In genomic region chr3:141753399-141753798, GRCh38 we compare ENCODE assay signal across 26 cellular contexts. TPM values are rescaled to one million over a fixed set of nuclear protein-coding genes. Genes with fewer than 3 reads are reported as not detected.
A peak's percentile ranks its signal among the peaks of the same experiment; 100 is the strongest.
DNase-seq lines count a peak whose midpoint lies in the region; ATAC-seq, FAIRE-seq and TF ChIP-seq lines count a peak whose summit lies in the region.
"Had no signal": no experiment of that assay in that cellular context is flagged by ENCODE, and none has a peak within 500 bp of the region (broad histone marks: within the 10 kb centered on the region; RNA-seq: fewer than 3 reads in every experiment).

No MANE protein-coding gene starts in this region.

- H3K23ac ChIP-seq in mesendoderm (ENCODE audit: low read length) = no peak overlapping the region

- in situ Hi-C loops in HepG2 (cut with HindIII; ENCODE audit: extremely low pct_ligation_motif_present, low pct_unique_long_range_greater_than_20kb) = no loop called here

- POLR2A ChIA-PET in HepG2 (lab: Yijun Ruan, JAX) (no interaction called here), WTC11 (lab: Charles Lee) (no interaction called here)

- H3K9me3 ChIP-seq in HepG2 (ENCODE audit: low read length) = no peaks in the 10 kb centered on the region
- H3K9me3 ChIP-seq in right lobe of liver = no peaks in the 10 kb centered on the region
- H3K9me3 ChIP-seq: BLaER1, HAP-1 had no signal

- H3K4me1 ChIP-seq in HepG2 (ENCODE audit: insufficient read depth, low read length) = no peaks in the 10 kb centered on the region
- no peaks in the 10 kb centered on the region for H3K4me1 ChIP-seq in right lobe of liver
- no peaks in the 10 kb centered on the region for H3K4me1 ChIP-seq in mesendoderm (ENCODE audit: control insufficient read depth, low read depth, low read length)
- H3K4me1 ChIP-seq: BLaER1, HAP-1 had no signal

- no peaks in the 10 kb centered on the region for H3K36me3 Mint-ChIP-seq in WTC11

- no peak overlapping the region for H3K4ac ChIP-seq in mesendoderm (ENCODE audit: low read depth, low read length)

- DNase-seq in HepG2 (ENCODE audit: low spot score) (no peak), right lobe of liver (no peak), WTC11 (ENCODE audit: low spot score) (peak; percentile 29), mesendoderm (peak; percentile 23), NCI-H446 (lab: John Stamatoyannopoulos, UW) (no peak)
- DNase-seq: CD4-positive, alpha-beta T cell; CD8-positive, alpha-beta memory T cell; DMS53; DMS79 treated with DMSO at 0.1 percent for 48 hours; GF-D8; GM23248; HFFc6 had no signal

- H3K4me1 Mint-ChIP-seq in WTC11 = peaks cover 4% of the 10 kb centered on the region; the same call in 1 of the 2 replicates
- H3K4me1 Mint-ChIP-seq: B cell had no signal

- H3K9me3 Mint-ChIP-seq in WTC11 = no peaks in the 10 kb centered on the region
- H3K9me3 Mint-ChIP-seq: CD4-positive, alpha-beta T cell; CD8-positive, alpha-beta memory T cell; HFFc6 had no signal

- TF ChIP-seq POLR2A in HepG2 (IDR thresholded peaks at IDR 0.05; ENCODE audit: insufficient read depth in 1 of 2, low read depth in 2 of 2, low read length in 2 of 2) (no peak), right lobe of liver (IDR thresholded peaks at IDR 0.05) (no peak)

- no peak overlapping the region for H3K56ac ChIP-seq in mesendoderm (ENCODE audit: low read length)

- no peaks in the 10 kb centered on the region for H3K79me1 ChIP-seq in mesendoderm (ENCODE audit: low read length)

- WGBS in HepG2 (ENCODE audit: low lambda C conversion rate) = 92% methylated on average over 3 of the region's 3 CpGs
- 60% methylated on average over 1 of the region's 3 CpGs for WGBS in right lobe of liver (ENCODE audit: insufficient coverage, low coverage, low lambda C conversion rate, missing lambda C conversion rate)
- no CpG with 5 or more reads among the region's 3 CpGs for WGBS in mesendoderm (ENCODE audit: extremely low coverage, insufficient coverage, low lambda C conversion rate)

- H3K79me2 ChIP-seq in HepG2 (ENCODE audit: insufficient read depth, low read length) (no peaks in the 10 kb centered on the region), mesendoderm (ENCODE audit: control insufficient read depth, insufficient read depth, low read length) (no peaks in the 10 kb centered on the region)

- ATAC-seq in HepG2 (0 out of 3 replicates have a peak, but pooled peaks have one; percentile 33), right lobe of liver (no peak), WTC11 (peak; percentile 69), GM21526 (IDR thresholded peaks at IDR 0.05; ENCODE audit: low FRiP score, unreplicated experiment) (no peak), HG02588 (IDR thresholded peaks at IDR 0.05; ENCODE audit: unreplicated experiment) (no peak)

- no peaks in the 10 kb centered on the region for H4K20me1 ChIP-seq in HepG2 (ENCODE audit: insufficient read depth, low read length)

- BruUV-seq in HepG2 (replicated peaks; lab: Mats Ljungman, UMichigan) = no TSS peak

- no peak overlapping the region for H3K9ac ChIP-seq in HepG2 (ENCODE audit: insufficient read depth, low read depth, low read length)
- H3K9ac ChIP-seq in mesendoderm (ENCODE audit: low read length) = no peak overlapping the region
- H3K9ac ChIP-seq: BLaER1, GM23248 had no signal

- intact Hi-C loops in HepG2 (cut with micrococcal nuclease; ENCODE audit: unreplicated experiment) = no loop called here
- intact Hi-C loops in right lobe of liver (cut with DNase I) = no loop called here

- no peak overlapping the region for H2BK15ac ChIP-seq in mesendoderm (replicated peaks; ENCODE audit: low read depth)

- no peak overlapping the region for H2BK120ac ChIP-seq in mesendoderm (ENCODE audit: low read depth, low read length)

- H3K4me3 Mint-ChIP-seq in WTC11 = no peak overlapping the region
- H3K4me3 Mint-ChIP-seq: B cell; CD4-positive, alpha-beta T cell; CD8-positive, alpha-beta memory T cell; HFFc6 had no signal

- no peak for TF ChIP-seq RAD21 in HepG2 (CRISPR knock-in tag; IDR thresholded peaks at IDR 0.05)

- H3K27me3 ChIP-seq in HepG2 (ENCODE audit: control insufficient read depth in 1 of 2, insufficient read depth in 2 of 2, low read length in 2 of 2) (no peaks in the 10 kb centered on the region), right lobe of liver (no peaks in the 10 kb centered on the region), mesendoderm (ENCODE audit: insufficient read depth, low read length, poor library complexity) (no peaks in the 10 kb centered on the region)
- H3K27me3 ChIP-seq: BLaER1 had no signal

- H3K27ac ChIP-seq in HepG2 (ENCODE audit: extremely low read length, insufficient read depth, low read length) (no peak overlapping the region), right lobe of liver (no peak overlapping the region), mesendoderm (ENCODE audit: low read depth, low read length) (no peak overlapping the region)
- H3K27ac ChIP-seq: 22Rv1, BLaER1, C4-2B, GM23248 had no signal

- H3K36me3 ChIP-seq in HepG2 (replicated peaks in 1 of 2; ENCODE audit: control insufficient read depth in 1 of 2, insufficient read depth in 2 of 2, low read length in 2 of 2) = no peaks in the 10 kb centered on the region; a peak in 1 of 5 replicates
- peaks cover 0 to 2% (median 0%) of the 10 kb centered on the region in 4 donors for H3K36me3 ChIP-seq in right lobe of liver
- no peaks in the 10 kb centered on the region for H3K36me3 ChIP-seq in mesendoderm (ENCODE audit: control insufficient read depth, insufficient read depth, low read length)
- H3K36me3 ChIP-seq: HAP-1 had no signal

- TF ChIP-seq EP300 in HepG2 (IDR thresholded peaks at IDR 0.05; ENCODE audit: low read depth in 2 of 2, low read length in 2 of 2) (no peak), HepG2 (CRISPR knock-in tag; IDR thresholded peaks at IDR 0.05; ENCODE audit: borderline replicate concordance) (no peak)

- H3K4me3 ChIP-seq in HepG2 (replicated peaks in 1 of 3; ENCODE audit: insufficient read depth in 1 of 3, low read depth in 2 of 3, low read length in 3 of 3) = no peak overlapping the region
- no peak overlapping the region for H3K4me3 ChIP-seq in right lobe of liver
- H3K4me3 ChIP-seq in mesendoderm (ENCODE audit: low read length) = no peak overlapping the region
- H3K4me3 ChIP-seq: BLaER1, GM23248, HAP-1 had no signal

- no peak overlapping the region for H2BK5ac ChIP-seq in mesendoderm (ENCODE audit: low read length)

- no peak overlapping the region for H4K5ac ChIP-seq in mesendoderm (ENCODE audit: low read length)

- FAIRE-seq in HepG2 (lab: Jason Lieb, UNC) = no peak
- FAIRE-seq: A204.1, D721Med, GM12891 had no signal

- no peak overlapping the region for H4K8ac ChIP-seq in mesendoderm (ENCODE audit: low read depth, low read length)

- H3K18ac ChIP-seq in mesendoderm (ENCODE audit: low read length) = no peak overlapping the region

- no peak overlapping the region for H3K27ac Mint-ChIP-seq in WTC11
- H3K27ac Mint-ChIP-seq: B cell; CD4-positive, alpha-beta T cell; HFFc6 had no signal

- H2AFZ ChIP-seq in HepG2 (ENCODE audit: low read length) = no peak overlapping the region
- H2AFZ ChIP-seq: GM23248 had no signal

- no peak for TF ChIP-seq CTCF in HepG2 (CRISPR knock-in tag; IDR thresholded peaks at IDR 0.05)
- TF ChIP-seq CTCF in right lobe of liver (IDR thresholded peaks at IDR 0.05) = no peak
- no peak for TF ChIP-seq CTCF in WTC11 (IDR thresholded peaks at IDR 0.05)

- CTCF ChIA-PET in HepG2 (lab: Yijun Ruan, JAX; ENCODE audit: low intra/inter-chr PET ratio, low total read pairs) (no interaction called here), WTC11 (lab: Charles Lee) (no interaction called here)

- no peaks in the 10 kb centered on the region for H3K27me3 Mint-ChIP-seq in WTC11 (ENCODE audit: low read depth)
- H3K27me3 Mint-ChIP-seq: B cell; CD4-positive, alpha-beta T cell; CD8-positive, alpha-beta memory T cell had no signal

- H2AK5ac ChIP-seq in mesendoderm (ENCODE audit: low read length) = no peak overlapping the region

- no peak overlapping the region for H3K4me2 ChIP-seq in HepG2 (ENCODE audit: low read depth, low read length)
- H3K4me2 ChIP-seq in mesendoderm (ENCODE audit: low read length) = no peak overlapping the region
- H3K4me2 ChIP-seq: BLaER1 had no signal

RNA-seq across cellular contexts. Expression of gene GRK7, which starts 9.8 kb away (rescaled TPM):
- total RNA-seq in HepG2 (2016; rRNA removed; fragmentation: Illumina TruSeq; extraction: Trizol) (not detected in 2 replicates), right lobe of liver (under 1 TPM in 1 of 6 experiments, not detected in 5; 0.06 TPM), WTC11 (2021) (not detected in 3 replicates)
- total RNA-seq in HepG2 (2016; cell fraction: cytosol; rRNA removed; fragmentation: Illumina TruSeq; extraction: Trizol; ENCODE audit: low read depth) = not detected in 2 replicates
- not detected in 2 replicates for total RNA-seq in HepG2 (2016; cell fraction: insoluble cytoplasmic fraction; rRNA removed; fragmentation: Illumina TruSeq; extraction: Trizol)
- not detected in 2 replicates for total RNA-seq in HepG2 (2016; cell fraction: membrane; rRNA removed; fragmentation: Illumina TruSeq; extraction: Trizol)
- not detected in 2 replicates for total RNA-seq in HepG2 (2016; cell fraction: nucleus; rRNA removed; fragmentation: Illumina TruSeq; extraction: Trizol)
- not detected in 2 replicates for polyA plus RNA-seq in HepG2 (2011; rRNA removed)
- not detected in 2 replicates for polyA plus RNA-seq in HepG2 (2011; cell fraction: cytosol; rRNA removed)
- polyA plus RNA-seq in HepG2 (2011; cell fraction: nucleus; rRNA removed) = not detected in 2 replicates
- not detected in 2 replicates for polyA plus RNA-seq in HepG2 (2012)
- polyA plus RNA-seq in HepG2 (2016; cell fraction: cytosol; fragmentation: Illumina TruSeq; extraction: Trizol; ENCODE audit: low read depth) = not detected in 2 replicates
- not detected in 2 replicates for polyA plus RNA-seq in HepG2 (2016; cell fraction: insoluble cytoplasmic fraction; fragmentation: Illumina TruSeq; extraction: Trizol; ENCODE audit: low read depth)
- polyA plus RNA-seq in HepG2 (2016; cell fraction: membrane; fragmentation: Illumina TruSeq; extraction: Trizol; ENCODE audit: low read depth) = not detected in 2 replicates
- polyA plus RNA-seq in HepG2 (2016; cell fraction: nucleus; fragmentation: Illumina TruSeq; extraction: Trizol; ENCODE audit: insufficient read depth, low read depth) = not detected in 2 replicates
- polyA minus RNA-seq in HepG2 (2011; rRNA and poly(A)+ RNA removed; ENCODE audit: low replicate concordance) = 0.05 TPM in 1 of 2 replicates, not detected in the other
- polyA minus RNA-seq in HepG2 (2011; cell fraction: cytosol; rRNA and poly(A)+ RNA removed) = not detected in 2 replicates
- polyA minus RNA-seq in HepG2 (2011; cell fraction: nucleus; rRNA and poly(A)+ RNA removed) = not detected in 2 replicates
- polyA plus RNA-seq in mesendoderm (2013, experiment 1 of 2) = not detected
- polyA plus RNA-seq in mesendoderm (2013, experiment 2 of 2) = 0.01 TPM
- total RNA-seq: B cell; CD8-positive, alpha-beta memory T cell; Daoy; G401; GM23248; H4; HFFc6 had no signal
- polyA plus RNA-seq: AG04450; CD8-positive, alpha-beta memory T cell; GM23248 had no signal

RNA-seq across cellular contexts. Expression of gene RNF7, which starts 15.3 kb away (rescaled TPM):
- 94.7 and 102 TPM in 2 replicates for total RNA-seq in HepG2 (2016; rRNA removed; fragmentation: Illumina TruSeq; extraction: Trizol)
- 237 and 254 TPM in 2 replicates for total RNA-seq in HepG2 (2016; cell fraction: cytosol; rRNA removed; fragmentation: Illumina TruSeq; extraction: Trizol; ENCODE audit: low read depth)
- total RNA-seq in HepG2 (2016; cell fraction: insoluble cytoplasmic fraction; rRNA removed; fragmentation: Illumina TruSeq; extraction: Trizol) = 97.5 and 99.9 TPM in 2 replicates
- total RNA-seq in HepG2 (2016; cell fraction: membrane; rRNA removed; fragmentation: Illumina TruSeq; extraction: Trizol) = 254 and 267 TPM in 2 replicates
- 38.0 and 46.0 TPM in 2 replicates for total RNA-seq in HepG2 (2016; cell fraction: nucleus; rRNA removed; fragmentation: Illumina TruSeq; extraction: Trizol)
- 51.6 and 66.4 TPM in 2 replicates for polyA plus RNA-seq in HepG2 (2011; rRNA removed)
- polyA plus RNA-seq in HepG2 (2011; cell fraction: cytosol; rRNA removed) = 79.3 and 107 TPM in 2 replicates
- 10.7 and 18.5 TPM in 2 replicates for polyA plus RNA-seq in HepG2 (2011; cell fraction: nucleus; rRNA removed)
- polyA plus RNA-seq in HepG2 (2012) = 84.0 and 95.6 TPM in 2 replicates
- polyA plus RNA-seq in HepG2 (2016; cell fraction: cytosol; fragmentation: Illumina TruSeq; extraction: Trizol; ENCODE audit: low read depth) = 355 and 363 TPM in 2 replicates
- 109 and 111 TPM in 2 replicates for polyA plus RNA-seq in HepG2 (2016; cell fraction: insoluble cytoplasmic fraction; fragmentation: Illumina TruSeq; extraction: Trizol; ENCODE audit: low read depth)
- 266 and 280 TPM in 2 replicates for polyA plus RNA-seq in HepG2 (2016; cell fraction: membrane; fragmentation: Illumina TruSeq; extraction: Trizol; ENCODE audit: low read depth)
- polyA plus RNA-seq in HepG2 (2016; cell fraction: nucleus; fragmentation: Illumina TruSeq; extraction: Trizol; ENCODE audit: insufficient read depth, low read depth) = 65.3 and 74.1 TPM in 2 replicates
- 16.0 and 16.9 TPM in 2 replicates for polyA minus RNA-seq in HepG2 (2011; rRNA and poly(A)+ RNA removed; ENCODE audit: low replicate concordance)
- 12.8 and 20.9 TPM in 2 replicates for polyA minus RNA-seq in HepG2 (2011; cell fraction: cytosol; rRNA and poly(A)+ RNA removed)
- polyA minus RNA-seq in HepG2 (2011; cell fraction: nucleus; rRNA and poly(A)+ RNA removed) = 13.5 and 25.4 TPM in 2 replicates
- total RNA-seq in right lobe of liver = 10 to 100 TPM; 31.0 to 41.1 (median 34.2) TPM
- 129 to 136 TPM (median 133 TPM) in 3 replicates for total RNA-seq in WTC11 (2021)
- polyA plus RNA-seq in mesendoderm (2013, experiment 1 of 2) = 135 TPM
- polyA plus RNA-seq in mesendoderm (2013, experiment 2 of 2) = 134 TPM

Comparison
In these comparisons a context has a peak if more than half of its experiments do, and no peak if none do; other contexts are left out.
1. ATAC-seq: peak in HepG2 (single experiment) and WTC11 (single experiment); none in right lobe of liver (0 of 4), GM21526 (single experiment) and HG02588 (single experiment).
2. DNase-seq: peak in WTC11 (single experiment) and mesendoderm (single experiment); none in HepG2 (single experiment), right lobe of liver (0 of 3) and NCI-H446 (0 of 2).